Comparison of ENCODE assay signal across 29 cellular contexts in genomic region chr11:87583931-87584330, GRCh38.
"Had no signal": no experiment of that assay in that cellular context is flagged by ENCODE, and none has a peak within 500 bp of the region (broad histone marks: within the 10 kb centered on the region; RNA-seq: fewer than 3 reads in every experiment).

No MANE protein-coding gene starts in this region.

- H3K27ac ChIP-seq: brain microvascular endothelial cell, cardiac muscle cell, coronary artery, dorsolateral prefrontal cortex, esophagus squamous epithelium had no signal

- H3K4me1 ChIP-seq: esophagus squamous epithelium had no signal

- FAIRE-seq: astrocyte, frontal cortex had no signal

- H3K9me3 Mint-ChIP-seq: activated CD4-positive, alpha-beta memory T cell treated with anti-CD3 and anti-CD28 coated beads for 36 hours had no signal

- H3K27me3 Mint-ChIP-seq: activated CD4-positive, alpha-beta memory T cell treated with anti-CD3 and anti-CD28 coated beads for 36 hours; activated CD4-positive, alpha-beta T cell treated with anti-CD3 and anti-CD28 coated beads for 36 hours; activated CD4-positive, alpha-beta T cell treated with anti-CD3 and anti-CD28 coated beads, Interleukin-2, amount 10 ng/mL, durations not matched to agents 24 days and 14 days; activated naive CD4-positive, alpha-beta T cell treated with anti-CD3 and anti-CD28 coated beads, Interleukin-2, amount 10 ng/mL, durations not matched to agents 7 days and 5 days; activated naive CD8-positive, alpha-beta T cell; activated T-cell treated with anti-CD3 and anti-CD28 coated beads, Interleukin-2, amount 50 U/mL, for 24 hours; central memory CD8-positive, alpha-beta T cell; dendritic cell treated with granulocyte-macrophage colony-stimulating factor and Interleukin-4, amounts not matched to agents 40 ng/mL and 50 ng/mL, for 4 days had no signal

- ATAC-seq: activated CD4-positive, alpha-beta T cell treated with anti-CD3 and anti-CD28 coated beads for 36 hours; activated CD8-positive, alpha-beta T cell treated with anti-CD3 and anti-CD28 coated beads, Interleukin-2, amount 10 ng/mL, durations not matched to agents 7 days and 5 days; activated T-cell treated with anti-CD3 and anti-CD28 coated beads, Interleukin-2, amount 50 U/mL, for 72 hours had no signal

- H3K27ac Mint-ChIP-seq: activated CD4-positive, alpha-beta memory T cell treated with anti-CD3 and anti-CD28 coated beads for 36 hours; activated CD4-positive, alpha-beta T cell treated with anti-CD3 and anti-CD28 coated beads for 36 hours; activated CD4-positive, alpha-beta T cell treated with anti-CD3 and anti-CD28 coated beads, Interleukin-2, amount 10 ng/mL, durations not matched to agents 24 days and 14 days; activated CD8-positive, alpha-beta T cell treated with anti-CD3 and anti-CD28 coated beads, Interleukin-2, amount 10 ng/mL, durations not matched to agents 7 days and 5 days; activated naive CD4-positive, alpha-beta T cell treated with anti-CD3 and anti-CD28 coated beads, Interleukin-2, amount 10 ng/mL, durations not matched to agents 7 days and 5 days; activated naive CD8-positive, alpha-beta T cell; activated T-cell treated with anti-CD3 and anti-CD28 coated beads, Interleukin-2, amount 50 U/mL, for 24 hours; activated T-cell treated with anti-CD3 and anti-CD28 coated beads, Interleukin-2, amount 50 U/mL, for 72 hours; dendritic cell treated with granulocyte-macrophage colony-stimulating factor and Interleukin-4, amounts not matched to agents 40 ng/mL and 50 ng/mL, for 4 days; endodermal cell had no signal

- H3K36me3 ChIP-seq: brain microvascular endothelial cell, cardiac muscle cell, esophagus squamous epithelium had no signal

- H3K4me3 Mint-ChIP-seq: activated CD4-positive, alpha-beta memory T cell treated with anti-CD3 and anti-CD28 coated beads for 36 hours; activated CD4-positive, alpha-beta T cell treated with anti-CD3 and anti-CD28 coated beads for 36 hours; activated CD4-positive, alpha-beta T cell treated with anti-CD3 and anti-CD28 coated beads, Interleukin-2, amount 10 ng/mL, durations not matched to agents 24 days and 14 days; activated CD8-positive, alpha-beta T cell treated with anti-CD3 and anti-CD28 coated beads, Interleukin-2, amount 10 ng/mL, durations not matched to agents 7 days and 5 days; activated naive CD4-positive, alpha-beta T cell treated with anti-CD3 and anti-CD28 coated beads, Interleukin-2, amount 10 ng/mL, durations not matched to agents 7 days and 5 days; activated naive CD8-positive, alpha-beta T cell; activated T-cell treated with anti-CD3 and anti-CD28 coated beads, Interleukin-2, amount 50 U/mL, for 24 hours; activated T-cell treated with anti-CD3 and anti-CD28 coated beads, Interleukin-2, amount 50 U/mL, for 72 hours; central memory CD8-positive, alpha-beta T cell; dendritic cell treated with granulocyte-macrophage colony-stimulating factor and Interleukin-4, amounts not matched to agents 40 ng/mL and 50 ng/mL, for 4 days; endodermal cell had no signal

- H3K4me3 ChIP-seq: cardiac muscle cell, coronary artery, dorsolateral prefrontal cortex, esophagus squamous epithelium had no signal

- H3K4me1 Mint-ChIP-seq: activated CD4-positive, alpha-beta T cell treated with anti-CD3 and anti-CD28 coated beads for 36 hours; activated CD4-positive, alpha-beta T cell treated with anti-CD3 and anti-CD28 coated beads, Interleukin-2, amount 10 ng/mL, durations not matched to agents 24 days and 14 days; activated naive CD4-positive, alpha-beta T cell treated with anti-CD3 and anti-CD28 coated beads, Interleukin-2, amount 10 ng/mL, durations not matched to agents 7 days and 5 days; central memory CD8-positive, alpha-beta T cell; endodermal cell had no signal

- DNase-seq: activated CD4-positive, alpha-beta memory T cell treated with anti-CD3 and anti-CD28 coated beads for 36 hours; activated CD4-positive, alpha-beta T cell treated with anti-CD3 and anti-CD28 coated beads for 36 hours; activated CD4-positive, alpha-beta T cell treated with anti-CD3 and anti-CD28 coated beads, Interleukin-2, amount 10 ng/mL, durations not matched to agents 24 days and 14 days; activated CD4-positive, CD25-positive, alpha-beta regulatory T cell; activated CD4-positive, CD25-positive, alpha-beta regulatory T cell treated with anti-CD3 and anti-CD28 coated beads, Interleukin-2, amount 50 U/mL, for 72 hours; activated CD8-positive, alpha-beta memory T cell treated with anti-CD3 and anti-CD28 coated beads, Interleukin-2, amount 50 U/mL, for 48 hours; activated CD8-positive, alpha-beta T cell treated with anti-CD3 and anti-CD28 coated beads, Interleukin-2, amount 10 ng/mL, durations not matched to agents 7 days and 5 days; activated gamma-delta T cell; activated naive CD4-positive, alpha-beta T cell; activated naive CD4-positive, alpha-beta T cell treated with anti-CD3 and anti-CD28 coated beads, Interleukin-2, amount 10 ng/mL, durations not matched to agents 7 days and 5 days; activated T-cell treated with anti-CD3 and anti-CD28 coated beads for 4 hours; activated T-cell treated with anti-CD3 and anti-CD28 coated beads, Interleukin-2, amount 50 U/mL, for 24 hours; activated T-cell treated with anti-CD3 and anti-CD28 coated beads, Interleukin-2, amount 50 U/mL, for 72 hours; amniotic stem cell; anterior cingulate cortex; brain microvascular endothelial cell; dorsolateral prefrontal cortex; effector memory CD4-positive, alpha-beta T cell; endodermal cell; esophagus squamous epithelium; head of caudate nucleus; T-helper 2 cell had no signal

- H3K27me3 ChIP-seq: brain microvascular endothelial cell, cardiac muscle cell, esophagus squamous epithelium had no signal

- H3K36me3 Mint-ChIP-seq: activated CD4-positive, alpha-beta memory T cell treated with anti-CD3 and anti-CD28 coated beads for 36 hours; activated naive CD4-positive, alpha-beta T cell treated with anti-CD3 and anti-CD28 coated beads, Interleukin-2, amount 10 ng/mL, durations not matched to agents 7 days and 5 days; activated naive CD8-positive, alpha-beta T cell had no signal
